Comparison of ENCODE assay signal across 8 cellular contexts in the genomic region with DNA sequence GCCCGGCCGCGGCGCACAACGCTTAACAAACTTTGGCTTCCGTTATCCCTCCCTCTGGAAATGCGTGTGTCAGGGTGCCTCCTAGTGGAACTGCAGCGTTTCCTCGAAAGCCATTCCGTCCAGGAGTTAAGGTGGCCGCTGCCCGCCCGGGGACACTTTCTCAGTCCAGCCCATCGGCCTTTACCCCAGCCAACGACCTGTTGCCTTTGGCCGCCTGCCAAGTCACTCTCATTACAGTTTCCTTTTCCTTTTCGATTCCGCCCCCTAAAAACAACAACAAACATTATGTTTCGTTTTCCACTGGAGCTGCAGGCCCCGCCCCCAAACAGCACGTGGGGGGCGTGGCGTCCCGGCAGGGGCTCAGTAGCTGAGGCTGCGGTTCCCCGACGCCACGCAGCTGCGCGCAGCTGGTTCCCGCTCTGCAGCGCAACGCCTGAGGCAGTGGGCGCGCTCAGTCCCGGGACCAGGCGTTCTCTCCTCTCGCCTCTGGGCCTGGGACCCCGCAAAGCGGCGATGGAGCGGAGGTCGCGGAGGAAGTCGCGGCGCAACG.
DNase-seq lines count a peak whose midpoint lies in the region; ATAC-seq lines count a peak whose summit lies in the region.

TSS of gene HERC5 (plus strand) at position 363 of the 550 bp plus-strand sequence. CDS start at position 514, 151 bp downstream.

- ATAC-seq in HG03457 (IDR thresholded peaks at IDR 0.05; ENCODE audit: unreplicated experiment), result peak; percentile 88

- DNase-seq in CD1c-positive myeloid dendritic cell (ENCODE audit: extremely low spot score), result peak; percentile 98
- peak; percentile 70 for DNase-seq in GM19240 (ENCODE audit: insufficient read length, low spot score)
- peak; percentile 77 to 87 for DNase-seq in NOMO-1 (lab: John Stamatoyannopoulos, UW; ENCODE audit: unreplicated experiment in 2 of 2)
- peak; percentile 67 for DNase-seq in activated CD8-positive, alpha-beta memory T cell treated with anti-CD3 and anti-CD28 coated beads, Interleukin-2, amount 50 U/mL, for 24 hours (ENCODE audit: extremely low read depth)
- peak; percentile 90 for DNase-seq in epidermal melanocyte (ENCODE audit: insufficient read length, low spot score)
- peak; percentile 93 for DNase-seq in midbrain (lab: John Stamatoyannopoulos, UW)
- DNase-seq in stimulated activated CD8-positive, alpha-beta memory T cell treated with anti-CD3 and anti-CD28 coated beads, Interleukin-15, amount 100 ng/mL, for 48 hours (ENCODE audit: low read depth in 2 of 2), result peak; percentile 69 to 79

Comparison
In these comparisons a context has a peak if more than half of its experiments do, and no peak if none do; other contexts are left out.
1. Peak in every context shown above with its lines: DNase-seq and ATAC-seq.